ENCODE assay signal across 18 cellular contexts in the genomic region with DNA sequence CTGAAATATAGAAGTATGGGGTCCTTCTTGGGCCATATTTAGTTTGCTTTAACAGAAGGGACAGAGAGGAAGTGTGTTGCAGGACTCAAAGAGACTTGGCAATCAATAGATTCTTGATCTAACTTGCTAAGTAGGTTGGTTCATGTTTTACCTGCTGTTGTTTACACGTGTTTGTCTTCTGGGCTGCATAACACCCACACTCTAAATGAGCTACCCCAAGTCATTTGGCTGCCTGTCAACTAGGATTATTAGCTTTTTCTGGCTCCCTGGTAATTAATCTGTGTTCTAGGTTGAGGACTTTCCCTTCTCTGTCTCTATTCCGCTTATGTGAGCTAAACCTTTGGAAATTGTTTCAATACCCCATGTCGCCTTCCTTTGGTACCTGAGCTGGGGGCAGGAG. TPM values are rescaled to one million over a fixed set of nuclear protein-coding genes. Genes with fewer than 3 reads are reported as not detected.
"Had no signal": no experiment of that assay in that cellular context is flagged by ENCODE, and none has a peak within 500 bp of the region (broad histone marks: within the 10 kb centered on the region; RNA-seq: fewer than 3 reads in every experiment).

No MANE protein-coding gene starts in this region.

- H3K9me3 ChIP-seq: breast epithelium, heart right ventricle, neutrophil, suprapubic skin had no signal

- FAIRE-seq: islet of Langerhans had no signal

- H3K36me3 ChIP-seq: breast epithelium, heart right ventricle, neutrophil, suprapubic skin had no signal

- ATAC-seq: activated T-cell treated with anti-CD3 and anti-CD28 coated beads, Interleukin-2, amount 50 U/mL, for 4 hours; heart right ventricle; naive thymus-derived CD8-positive, alpha-beta T cell; sciatic nerve; stimulated activated naive CD8-positive, alpha-beta T cell treated with anti-CD3 and anti-CD28 coated beads, Interleukin-15, Interleukin-2, amounts not matched to agents 100 U/mL and 50 U/mL, for 24 hours had no signal

- H3K27me3 ChIP-seq: breast epithelium, heart right ventricle, suprapubic skin had no signal

- H3K4me3 ChIP-seq: breast epithelium, heart right ventricle, suprapubic skin had no signal

- DNase-seq: activated CD4-positive, alpha-beta memory T cell treated with anti-CD3 and anti-CD28 coated beads for 36 hours; activated effector memory CD4-positive, alpha-beta T cell treated with anti-CD3 and anti-CD28 coated beads, Interleukin-2, amount 50 U/mL, for 16 hours; activated naive CD8-positive, alpha-beta T cell treated with anti-CD3 and anti-CD28 coated beads for 36 hours; activated T-cell treated with anti-CD3 and anti-CD28 coated beads, Interleukin-2, amount 50 U/mL, for 4 hours; foreskin melanocyte; heart right ventricle; naive thymus-derived CD8-positive, alpha-beta T cell; stimulated activated CD4-positive, alpha-beta T cell treated with anti-CD3 and anti-CD28 coated beads, Interleukin-2, amount 100 ng/mL, for 24 hours; stimulated activated naive CD8-positive, alpha-beta T cell treated with anti-CD3 and anti-CD28 coated beads, Interleukin-15, Interleukin-2, amounts not matched to agents 100 U/mL and 50 U/mL, for 24 hours had no signal

- H3K27ac ChIP-seq: breast epithelium, heart right ventricle, neutrophil, VCaP had no signal

- H3K4me1 ChIP-seq: breast epithelium had no signal

RNA-seq across cellular contexts. Expression of gene TBPL2, which starts 10.1 kb away (rescaled TPM):
- total RNA-seq: activated CD4-positive, alpha-beta memory T cell treated with anti-CD3 and anti-CD28 coated beads for 36 hours; activated naive CD8-positive, alpha-beta T cell treated with anti-CD3 and anti-CD28 coated beads for 36 hours; activated T-cell treated with anti-CD3 and anti-CD28 coated beads, Interleukin-2, amount 50 U/mL, for 4 hours; breast epithelium; heart right ventricle; lung microvascular endothelial cell; naive thymus-derived CD8-positive, alpha-beta T cell; posterior vena cava; sciatic nerve; suprapubic skin; ureter had no signal
- polyA plus RNA-seq: heart right ventricle; naive thymus-derived CD8-positive, alpha-beta T cell had no signal
